ENCODE assay signal across 15 cellular contexts in genomic region chr17:57567278-57567677, GRCh38.
DNase-seq lines count a peak whose midpoint lies in the region; ATAC-seq and TF ChIP-seq lines count a peak whose summit lies in the region.
"Had no signal": no experiment of that assay in that cellular context is flagged by ENCODE, and none has a peak within 500 bp of the region (broad histone marks: within the 10 kb centered on the region; RNA-seq: fewer than 3 reads in every experiment).

No MANE protein-coding gene starts in this region.

- peak overlapping the region; percentile 70 for H3K27ac ChIP-seq in DND-41 (ENCODE audit: low read length)
- H3K27ac ChIP-seq: thoracic aorta had no signal

- H3K9me3 ChIP-seq in DND-41 (ENCODE audit: insufficient read depth, low read length, severe bottlenecking), result no peaks in the 10 kb centered on the region
- H3K9me3 ChIP-seq: thoracic aorta had no signal

- H3K4me3 ChIP-seq in DND-41 (ENCODE audit: low read depth in 1 of 2, low read length in 2 of 2), result no peak overlapping the region
- H3K4me3 ChIP-seq: GM23338, smooth muscle cell, thoracic aorta had no signal

- no peak overlapping the region for H3K4me2 ChIP-seq in DND-41 (ENCODE audit: insufficient read depth, low read length)
- H3K4me2 ChIP-seq: GM23338, smooth muscle cell had no signal

- H2AFZ ChIP-seq in DND-41 (ENCODE audit: low read depth, low read length), result no peak overlapping the region
- H2AFZ ChIP-seq: GM23338 had no signal

- no peak for DNase-seq in DND-41
- peak; percentile 100 for DNase-seq in NCI-H1436 treated with DMSO at 0.1 percent for 48 hours (lab: John Stamatoyannopoulos, UW)
- peak; percentile 37 for DNase-seq in NCI-H2227 treated with DMSO at 0.1 percent for 48 hours (lab: John Stamatoyannopoulos, UW)
- DNase-seq in astrocyte of the hippocampus (ENCODE audit: low read depth, low spot score), result peak; percentile 25
- no peak for DNase-seq in OCI-M2 (lab: John Stamatoyannopoulos, UW; ENCODE audit: unreplicated experiment)
- DNase-seq: activated B cell treated with CpG ODN at 0.5 μM for 24 hours, Calu3, MM.1S, natural killer cell, T-helper 17 cell had no signal

- TF ChIP-seq CTCF in DND-41 (IDR thresholded peaks at IDR 0.05; ENCODE audit: borderline replicate concordance, extremely low read depth, low read length, poor library complexity, severe bottlenecking), result no peak

- ATAC-seq in DND-41 (ENCODE audit: insufficient read depth, low read depth) (no peak), GM18909 (IDR thresholded peaks at IDR 0.05; ENCODE audit: poor library complexity, unreplicated experiment) (no peak), HG03439 (IDR thresholded peaks at IDR 0.05; ENCODE audit: unreplicated experiment) (no peak)
- ATAC-seq: GM23338, natural killer cell, T-helper 17 cell had no signal

- peaks cover 15% of the 10 kb centered on the region; the same call in 1 of the 2 replicates for H3K4me1 ChIP-seq in DND-41 (ENCODE audit: insufficient read depth, low read length)

- peaks cover 97% of the 10 kb centered on the region for H3K36me3 ChIP-seq in DND-41 (ENCODE audit: insufficient read depth, low read length)
- H3K36me3 ChIP-seq: thoracic aorta had no signal

- H3K9ac ChIP-seq in DND-41 (ENCODE audit: low read depth, low read length), result no peak overlapping the region

- H3K79me2 ChIP-seq in DND-41 (ENCODE audit: insufficient read depth, low read length), result peaks cover 98% of the 10 kb centered on the region

- H3K27me3 ChIP-seq in DND-41 (ENCODE audit: insufficient read depth, low read length, poor library complexity), result no peaks in the 10 kb centered on the region

- H4K20me1 ChIP-seq in DND-41 (ENCODE audit: insufficient read depth, low read length), result peaks cover 28% of the 10 kb centered on the region; the same call in 1 of the 2 replicates

Comparison
In these comparisons a context has a peak if more than half of its experiments do, and no peak if none do; other contexts are left out.
1. DNase-seq: peak in NCI-H1436 treated with DMSO at 0.1 percent for 48 hours (single experiment), NCI-H2227 treated with DMSO at 0.1 percent for 48 hours (single experiment) and astrocyte of the hippocampus (single experiment); none in DND-41 (single experiment) and OCI-M2 (single experiment).